Comparison of ENCODE assay signal across 22 cellular contexts in the genomic region with DNA sequence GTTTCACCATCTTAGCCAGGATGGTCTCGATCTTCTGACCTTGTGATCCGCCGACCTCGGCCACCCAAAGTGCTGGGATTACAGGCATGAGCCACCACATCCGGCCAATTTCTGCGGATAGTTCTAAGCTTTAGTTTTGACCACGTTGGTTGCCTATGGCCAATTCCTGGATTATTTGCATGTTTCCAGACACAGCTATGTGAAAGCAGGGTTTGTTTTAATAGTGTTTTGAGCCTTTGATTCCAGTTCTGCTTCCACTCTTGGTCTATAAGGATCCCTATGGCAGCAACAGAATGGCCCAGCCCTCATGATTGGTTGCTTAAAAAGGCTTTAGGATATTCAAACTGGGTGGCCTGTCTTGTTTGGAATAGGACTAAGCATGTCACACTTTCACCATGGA. TPM values are rescaled to one million over a fixed set of nuclear protein-coding genes. Genes with fewer than 3 reads are reported as not detected.
A peak's percentile ranks its signal among the peaks of the same experiment; 100 is the strongest.
DNase-seq lines count a peak whose midpoint lies in the region; ATAC-seq, FAIRE-seq and TF ChIP-seq lines count a peak whose summit lies in the region.
"Had no signal": no experiment of that assay in that cellular context is flagged by ENCODE, and none has a peak within 500 bp of the region (broad histone marks: within the 10 kb centered on the region; RNA-seq: fewer than 3 reads in every experiment).

No MANE protein-coding gene starts in this region.

- peaks cover 50% of the 10 kb centered on the region for H4K20me1 ChIP-seq in GM23338 (replicated peaks; ENCODE audit: insufficient read depth)

- TF ChIP-seq RAD21 in A549 (conservative IDR thresholded peaks at IDR 0.05 in 1 of 2, IDR thresholded peaks at IDR 0.05 in 1 of 2) = no peak

- no peak for FAIRE-seq in A549 (lab: Jason Lieb, UNC)
- FAIRE-seq: GM12878, HepG2 had no signal

- no peaks in the 10 kb centered on the region for H3K9me3 Mint-ChIP-seq in GM23338
- H3K9me3 Mint-ChIP-seq: CD4-positive, CD25-positive, alpha-beta regulatory T cell; CD8-positive, alpha-beta memory T cell; IgD-negative memory B cell had no signal

- TF ChIP-seq POLR2A in A549 (IDR thresholded peaks at IDR 0.05; ENCODE audit: low read length) = no peak

- peaks cover 62% of the 10 kb centered on the region for H3K36me3 ChIP-seq in GM23338 (ENCODE audit: insufficient read depth)
- peaks cover 36% of the 10 kb centered on the region for H3K36me3 ChIP-seq in SJCRH30

- H3K4me2 ChIP-seq in A549 (no peak overlapping the region), GM23338 (no peak overlapping the region)

- H3K9me3 ChIP-seq in A549 (no peaks in the 10 kb centered on the region), SJCRH30 (replicated peaks) (no peaks in the 10 kb centered on the region)
- H3K9me3 ChIP-seq: BE2C had no signal

- 94% methylated on average over 7 of the region's 7 CpGs for WGBS in A549 (ENCODE audit: missing lambda C conversion rate)

- no peak overlapping the region for H3K27ac ChIP-seq in A549
- H3K27ac ChIP-seq in GM23338 (ENCODE audit: low read depth) = peak overlapping the region; percentile 74
- no peak overlapping the region for H3K27ac ChIP-seq in SJCRH30
- H3K27ac ChIP-seq: GM23248 had no signal

- CTCF ChIA-PET in A549 (lab: Yijun Ruan, JAX) = interaction anchor here (1.2 to 1.9 kb wide), 2 partner anchors 49 to 115 kb away, joined by 4 to 5 read pairs; no protein-coding TSS in a partner anchor

- no peaks in the 10 kb centered on the region for H3K27me3 Mint-ChIP-seq in GM23338 (ENCODE audit: insufficient read depth, low read depth, poor library complexity)
- H3K27me3 Mint-ChIP-seq: CD4-positive, CD25-positive, alpha-beta regulatory T cell; CD8-positive, alpha-beta memory T cell; IgD-negative memory B cell had no signal

- ATAC-seq in A549 = peak; percentile 18 to 19; a peak in 2 of 6 replicates
- peak; percentile 16; the same call in 1 of the 3 replicates for ATAC-seq in GM23338
- ATAC-seq: GM12878, HepG2 had no signal

- H3K4me3 Mint-ChIP-seq in GM23338 = no peak overlapping the region
- H3K4me3 Mint-ChIP-seq: CD4-positive, CD25-positive, alpha-beta regulatory T cell had no signal

- H3F3A ChIP-seq in GM23338 (replicated peaks; ENCODE audit: low read depth) = 0 out of 2 replicates have a peak, but pooled peaks cover 5% of the 10 kb centered on the region

- H3K36me3 Mint-ChIP-seq in GM23338 (ENCODE audit: low read depth) = peaks cover 86% of the 10 kb centered on the region

- H3K4me1 ChIP-seq in A549 (no peaks in the 10 kb centered on the region), GM23338 (ENCODE audit: insufficient read depth) (no peaks in the 10 kb centered on the region), SJCRH30 (no peaks in the 10 kb centered on the region)
- H3K4me1 ChIP-seq: BE2C had no signal

- H2AFZ ChIP-seq in GM23338 = no peak overlapping the region
- H2AFZ ChIP-seq: GM23248 had no signal

- no peaks in the 10 kb centered on the region for H3K9me2 ChIP-seq in GM23338 (ENCODE audit: insufficient read depth)

- no peak for TF ChIP-seq CTCF in A549 (IDR thresholded peaks at IDR 0.05)
- TF ChIP-seq CTCF in GM23338 (conservative IDR thresholded peaks at IDR 0.05; ENCODE audit: low read depth in 2 of 2) = no peak

- no peak overlapping the region for H3K4me3 ChIP-seq in A549
- H3K4me3 ChIP-seq in GM23338 = no peak overlapping the region
- no peak overlapping the region for H3K4me3 ChIP-seq in SJCRH30
- H3K4me3 ChIP-seq: GM12878, GM23248 had no signal

- in situ Hi-C loops in KBM-7 (cut with MboI; ENCODE audit: low pct_unique_long_range_greater_than_20kb, low sequenced_read_pairs) = no loop called here

- DNase-seq in A549 (ENCODE audit: low read depth in 1 of 2, low spot score in 1 of 2) (no peak), GM23338 (ENCODE audit: low spot score) (no peak), SJCRH30 (peak; percentile 5 to 24), foreskin melanocyte (peak; percentile 93), KBM-7 (no peak), NCI-H345 (lab: John Stamatoyannopoulos, UW) (no peak), NCI-H2227 treated with DMSO at 0.1 percent for 48 hours (lab: John Stamatoyannopoulos, UW) (no peak)
- DNase-seq: ACHN; BE2C; C1 segment of cervical spinal cord; CD4-positive, CD25-positive, alpha-beta regulatory T cell; CD8-positive, alpha-beta memory T cell; COR-L47; DMS 273 treated with DMSO at 0.1 percent for 48 hours; DMS53; DND-41; EL; GM23248; H7 had no signal

- POLR2A ChIA-PET in A549 (lab: Yijun Ruan, JAX) = interaction anchor here (0.6 to 1.0 kb wide), 2 partner anchors 8 to 48 kb away, joined by 3 to 5 read pairs; no protein-coding TSS in a partner anchor

- TF ChIP-seq EP300 in A549 (IDR thresholded peaks at IDR 0.05) = no peak

- H3K27me3 ChIP-seq in GM23338 (ENCODE audit: insufficient read depth) (no peaks in the 10 kb centered on the region), SJCRH30 (no peaks in the 10 kb centered on the region)
- H3K27me3 ChIP-seq: BE2C had no signal

- peaks cover 3% of the 10 kb centered on the region; the same call in 2 of the 3 replicates for H3K4me1 Mint-ChIP-seq in GM23338

- H3K27ac Mint-ChIP-seq in GM23338 = peak overlapping the region; percentile 31; the same call in 1 of the 2 replicates

- H3K79me2 ChIP-seq in GM23338 (replicated peaks; ENCODE audit: insufficient read depth) = peaks cover 95% of the 10 kb centered on the region

TF ChIP-seq in A549, 52 proteins besides CTCF, POLR2A, EP300 and RAD21 (continues in another document):
- TF ChIP-seq, protein P1, sequence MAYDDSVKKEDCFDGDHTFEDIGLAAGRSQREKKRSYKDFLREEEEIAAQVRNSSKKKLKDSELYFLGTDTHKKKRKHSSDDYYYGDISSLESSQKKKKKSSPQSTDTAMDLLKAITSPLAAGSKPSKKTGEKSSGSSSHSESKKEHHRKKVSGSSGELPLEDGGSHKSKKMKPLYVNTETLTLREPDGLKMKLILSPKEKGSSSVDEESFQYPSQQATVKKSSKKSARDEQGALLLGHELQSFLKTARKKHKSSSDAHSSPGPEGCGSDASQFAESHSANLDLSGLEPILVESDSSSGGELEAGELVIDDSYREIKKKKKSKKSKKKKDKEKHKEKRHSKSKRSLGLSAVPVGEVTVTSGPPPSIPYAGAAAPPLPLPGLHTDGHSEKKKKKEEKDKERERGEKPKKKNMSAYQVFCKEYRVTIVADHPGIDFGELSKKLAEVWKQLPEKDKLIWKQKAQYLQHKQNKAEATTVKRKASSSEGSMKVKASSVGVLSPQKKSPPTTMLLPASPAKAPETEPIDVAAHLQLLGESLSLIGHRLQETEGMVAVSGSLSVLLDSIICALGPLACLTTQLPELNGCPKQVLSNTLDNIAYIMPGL (CRISPR knock-in tag; IDR thresholded peaks at IDR 0.05; ENCODE audit: borderline replicate concordance) = no peak
- TF ChIP-seq SMC3 (IDR thresholded peaks at IDR 0.05) (no peak), NPAS2 (CRISPR knock-in tag; IDR thresholded peaks at IDR 0.05; ENCODE audit: borderline replicate concordance) (no peak)
- TF ChIP-seq, protein P2, sequence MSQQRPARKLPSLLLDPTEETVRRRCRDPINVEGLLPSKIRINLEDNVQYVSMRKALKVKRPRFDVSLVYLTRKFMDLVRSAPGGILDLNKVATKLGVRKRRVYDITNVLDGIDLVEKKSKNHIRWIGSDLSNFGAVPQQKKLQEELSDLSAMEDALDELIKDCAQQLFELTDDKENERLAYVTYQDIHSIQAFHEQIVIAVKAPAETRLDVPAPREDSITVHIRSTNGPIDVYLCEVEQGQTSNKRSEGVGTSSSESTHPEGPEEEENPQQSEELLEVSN (IDR thresholded peaks at IDR 0.05; ENCODE audit: borderline replicate concordance, low read depth) = no peak

TF ChIP-seq in GM23338, 12 proteins besides CTCF, POLR2A, EP300 and RAD21 (continues in another document):
- no peak for TF ChIP-seq NANOG (IDR thresholded peaks at IDR 0.05; ENCODE audit: borderline replicate concordance)
- TF ChIP-seq ZNF331 (CRISPR knock-in tag; IDR thresholded peaks at IDR 0.05; ENCODE audit: low read depth) = no peak
- TF ChIP-seq JUNB (IDR thresholded peaks at IDR 0.05; ENCODE audit: unreplicated experiment) = no peak

RNA-seq across cellular contexts. Expression of a gene that starts 19.1 kb away (rescaled TPM):
- polyA plus RNA-seq in A549 (2011; rRNA removed) (30.5 and 34.8 TPM in 2 replicates), A549 (2017; fragmentation: RNase III; extraction: RNeasy Plus Mini Kit Qiagen cat#74134 plus additional on column Dnase treatment) (16.1 to 16.8 TPM (median 16.2 TPM) in 3 replicates), GM23338 (2016; fragmentation: Nextera tagmentation; extraction: Ambion mirVana) (32.4 and 35.9 TPM in 2 replicates)
- polyA plus RNA-seq in A549 (2012; cell fraction: cytosol; rRNA removed) = 9.5 and 10.6 TPM in 2 replicates
- 6.0 and 10.2 TPM in 2 replicates for polyA plus RNA-seq in A549 (2012; cell fraction: nucleus; rRNA removed)
- 6.3 and 8.2 TPM in 2 replicates for polyA minus RNA-seq in A549 (2011; rRNA and poly(A)+ RNA removed)
- total RNA-seq in GM23338 (2014; rRNA removed; shearing (Covaris generic)) = 61.6 and 68.0 TPM in 2 replicates
- 15.7 and 18.2 TPM in 2 replicates for total RNA-seq in SJCRH30 (2014; rRNA removed; shearing (Covaris generic))

Comparison
In these comparisons a context has a peak if more than half of its experiments do, and no peak if none do; other contexts are left out.
1. DNase-seq: peak in SJCRH30 (2 of 2) and foreskin melanocyte (single experiment); none in A549 (0 of 2), GM23338 (single experiment), KBM-7 (single experiment), NCI-H345 (single experiment) and NCI-H2227 treated with DMSO at 0.1 percent for 48 hours (single experiment).